In the genomic region with DNA sequence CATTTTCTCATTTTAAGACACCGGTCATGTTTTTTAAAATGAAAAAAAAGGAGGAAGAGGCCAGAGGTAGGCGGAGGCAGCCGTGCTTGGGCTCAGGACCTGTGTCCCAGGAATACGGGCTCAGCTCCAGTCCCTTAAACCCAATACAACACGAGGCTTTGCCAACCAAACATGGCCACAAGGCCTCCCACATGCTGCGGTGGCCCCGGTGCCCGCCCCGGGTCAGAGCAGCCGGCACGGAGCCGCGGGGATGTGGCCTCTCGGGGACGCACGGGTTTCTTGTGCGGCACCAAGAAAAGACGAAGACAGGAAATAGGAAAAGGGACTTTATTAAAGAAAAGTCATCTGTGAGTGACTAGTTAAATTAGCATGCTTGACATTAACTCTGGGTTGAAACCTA, we compare ENCODE assay signal across 2 cellular contexts.
TF ChIP-seq lines count a peak whose summit lies in the region.

No MANE protein-coding gene starts in this region.

TF ChIP-seq in WTC11, 78 proteins besides CTCF, POLR2A, EP300 and RAD21:
- TF ChIP-seq, protein P1, sequence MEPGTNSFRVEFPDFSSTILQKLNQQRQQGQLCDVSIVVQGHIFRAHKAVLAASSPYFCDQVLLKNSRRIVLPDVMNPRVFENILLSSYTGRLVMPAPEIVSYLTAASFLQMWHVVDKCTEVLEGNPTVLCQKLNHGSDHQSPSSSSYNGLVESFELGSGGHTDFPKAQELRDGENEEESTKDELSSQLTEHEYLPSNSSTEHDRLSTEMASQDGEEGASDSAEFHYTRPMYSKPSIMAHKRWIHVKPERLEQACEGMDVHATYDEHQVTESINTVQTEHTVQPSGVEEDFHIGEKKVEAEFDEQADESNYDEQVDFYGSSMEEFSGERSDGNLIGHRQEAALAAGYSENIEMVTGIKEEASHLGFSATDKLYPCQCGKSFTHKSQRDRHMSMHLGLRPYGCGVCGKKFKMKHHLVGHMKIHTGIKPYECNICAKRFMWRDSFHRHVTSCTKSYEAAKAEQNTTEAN (CRISPR knock-in tag; IDR thresholded peaks at IDR 0.05): no peak
- TF ChIP-seq, protein P2, sequence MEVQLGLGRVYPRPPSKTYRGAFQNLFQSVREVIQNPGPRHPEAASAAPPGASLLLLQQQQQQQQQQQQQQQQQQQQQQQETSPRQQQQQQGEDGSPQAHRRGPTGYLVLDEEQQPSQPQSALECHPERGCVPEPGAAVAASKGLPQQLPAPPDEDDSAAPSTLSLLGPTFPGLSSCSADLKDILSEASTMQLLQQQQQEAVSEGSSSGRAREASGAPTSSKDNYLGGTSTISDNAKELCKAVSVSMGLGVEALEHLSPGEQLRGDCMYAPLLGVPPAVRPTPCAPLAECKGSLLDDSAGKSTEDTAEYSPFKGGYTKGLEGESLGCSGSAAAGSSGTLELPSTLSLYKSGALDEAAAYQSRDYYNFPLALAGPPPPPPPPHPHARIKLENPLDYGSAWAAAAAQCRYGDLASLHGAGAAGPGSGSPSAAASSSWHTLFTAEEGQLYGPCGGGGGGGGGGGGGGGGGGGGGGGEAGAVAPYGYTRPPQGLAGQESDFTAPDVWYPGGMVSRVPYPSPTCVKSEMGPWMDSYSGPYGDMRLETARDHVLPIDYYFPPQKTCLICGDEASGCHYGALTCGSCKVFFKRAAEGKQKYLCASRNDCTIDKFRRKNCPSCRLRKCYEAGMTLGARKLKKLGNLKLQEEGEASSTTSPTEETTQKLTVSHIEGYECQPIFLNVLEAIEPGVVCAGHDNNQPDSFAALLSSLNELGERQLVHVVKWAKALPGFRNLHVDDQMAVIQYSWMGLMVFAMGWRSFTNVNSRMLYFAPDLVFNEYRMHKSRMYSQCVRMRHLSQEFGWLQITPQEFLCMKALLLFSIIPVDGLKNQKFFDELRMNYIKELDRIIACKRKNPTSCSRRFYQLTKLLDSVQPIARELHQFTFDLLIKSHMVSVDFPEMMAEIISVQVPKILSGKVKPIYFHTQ (CRISPR knock-in tag; IDR thresholded peaks at IDR 0.05): no peak
- no peak for TF ChIP-seq FOXK1 (CRISPR knock-in tag; IDR thresholded peaks at IDR 0.05)
- no peak for TF ChIP-seq GABPB1 (CRISPR knock-in tag; IDR thresholded peaks at IDR 0.05)
- TF ChIP-seq SOX15 (CRISPR knock-in tag; IDR thresholded peaks at IDR 0.05): no peak
- no peak for TF ChIP-seq SP1 (CRISPR knock-in tag; conservative IDR thresholded peaks at IDR 0.05)
- no peak for TF ChIP-seq ZNF423 (CRISPR knock-in tag; IDR thresholded peaks at IDR 0.05)
- no peak for TF ChIP-seq CREM (CRISPR knock-in tag; IDR thresholded peaks at IDR 0.05)
- no peak for TF ChIP-seq ATF1 (CRISPR knock-in tag; IDR thresholded peaks at IDR 0.05)
- no peak for TF ChIP-seq ZBTB21 (CRISPR knock-in tag; IDR thresholded peaks at IDR 0.05; ENCODE audit: borderline replicate concordance)
- TF ChIP-seq ZNF263 (CRISPR knock-in tag; IDR thresholded peaks at IDR 0.05; ENCODE audit: low read depth): no peak
- TF ChIP-seq, protein P3, sequence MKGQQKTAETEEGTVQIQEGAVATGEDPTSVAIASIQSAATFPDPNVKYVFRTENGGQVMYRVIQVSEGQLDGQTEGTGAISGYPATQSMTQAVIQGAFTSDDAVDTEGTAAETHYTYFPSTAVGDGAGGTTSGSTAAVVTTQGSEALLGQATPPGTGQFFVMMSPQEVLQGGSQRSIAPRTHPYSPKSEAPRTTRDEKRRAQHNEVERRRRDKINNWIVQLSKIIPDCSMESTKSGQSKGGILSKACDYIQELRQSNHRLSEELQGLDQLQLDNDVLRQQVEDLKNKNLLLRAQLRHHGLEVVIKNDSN (CRISPR knock-in tag; IDR thresholded peaks at IDR 0.05): no peak
- TF ChIP-seq, protein P4, sequence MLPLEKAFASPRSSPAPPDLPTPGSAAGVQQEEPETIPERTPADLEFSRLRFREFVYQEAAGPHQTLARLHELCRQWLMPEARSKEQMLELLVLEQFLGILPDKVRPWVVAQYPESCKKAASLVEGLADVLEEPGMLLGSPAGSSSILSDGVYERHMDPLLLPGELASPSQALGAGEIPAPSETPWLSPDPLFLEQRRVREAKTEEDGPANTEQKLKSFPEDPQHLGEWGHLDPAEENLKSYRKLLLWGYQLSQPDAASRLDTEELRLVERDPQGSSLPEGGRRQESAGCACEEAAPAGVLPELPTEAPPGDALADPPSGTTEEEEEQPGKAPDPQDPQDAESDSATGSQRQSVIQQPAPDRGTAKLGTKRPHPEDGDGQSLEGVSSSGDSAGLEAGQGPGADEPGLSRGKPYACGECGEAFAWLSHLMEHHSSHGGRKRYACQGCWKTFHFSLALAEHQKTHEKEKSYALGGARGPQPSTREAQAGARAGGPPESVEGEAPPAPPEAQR (CRISPR knock-in tag; IDR thresholded peaks at IDR 0.05): no peak
- no peak for TF ChIP-seq NFE2L1 (CRISPR knock-in tag; IDR thresholded peaks at IDR 0.05)
- TF ChIP-seq, protein P5, sequence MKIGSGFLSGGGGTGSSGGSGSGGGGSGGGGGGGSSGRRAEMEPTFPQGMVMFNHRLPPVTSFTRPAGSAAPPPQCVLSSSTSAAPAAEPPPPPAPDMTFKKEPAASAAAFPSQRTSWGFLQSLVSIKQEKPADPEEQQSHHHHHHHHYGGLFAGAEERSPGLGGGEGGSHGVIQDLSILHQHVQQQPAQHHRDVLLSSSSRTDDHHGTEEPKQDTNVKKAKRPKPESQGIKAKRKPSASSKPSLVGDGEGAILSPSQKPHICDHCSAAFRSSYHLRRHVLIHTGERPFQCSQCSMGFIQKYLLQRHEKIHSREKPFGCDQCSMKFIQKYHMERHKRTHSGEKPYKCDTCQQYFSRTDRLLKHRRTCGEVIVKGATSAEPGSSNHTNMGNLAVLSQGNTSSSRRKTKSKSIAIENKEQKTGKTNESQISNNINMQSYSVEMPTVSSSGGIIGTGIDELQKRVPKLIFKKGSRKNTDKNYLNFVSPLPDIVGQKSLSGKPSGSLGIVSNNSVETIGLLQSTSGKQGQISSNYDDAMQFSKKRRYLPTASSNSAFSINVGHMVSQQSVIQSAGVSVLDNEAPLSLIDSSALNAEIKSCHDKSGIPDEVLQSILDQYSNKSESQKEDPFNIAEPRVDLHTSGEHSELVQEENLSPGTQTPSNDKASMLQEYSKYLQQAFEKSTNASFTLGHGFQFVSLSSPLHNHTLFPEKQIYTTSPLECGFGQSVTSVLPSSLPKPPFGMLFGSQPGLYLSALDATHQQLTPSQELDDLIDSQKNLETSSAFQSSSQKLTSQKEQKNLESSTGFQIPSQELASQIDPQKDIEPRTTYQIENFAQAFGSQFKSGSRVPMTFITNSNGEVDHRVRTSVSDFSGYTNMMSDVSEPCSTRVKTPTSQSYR (CRISPR knock-in tag; IDR thresholded peaks at IDR 0.05): no peak
TF ChIP-seq in WTC11: peak in this region for 0.

TF ChIP-seq in SK-N-SH, 30 proteins besides CTCF, POLR2A, EP300 and RAD21 (continued from another document):
- TF ChIP-seq, protein P6, sequence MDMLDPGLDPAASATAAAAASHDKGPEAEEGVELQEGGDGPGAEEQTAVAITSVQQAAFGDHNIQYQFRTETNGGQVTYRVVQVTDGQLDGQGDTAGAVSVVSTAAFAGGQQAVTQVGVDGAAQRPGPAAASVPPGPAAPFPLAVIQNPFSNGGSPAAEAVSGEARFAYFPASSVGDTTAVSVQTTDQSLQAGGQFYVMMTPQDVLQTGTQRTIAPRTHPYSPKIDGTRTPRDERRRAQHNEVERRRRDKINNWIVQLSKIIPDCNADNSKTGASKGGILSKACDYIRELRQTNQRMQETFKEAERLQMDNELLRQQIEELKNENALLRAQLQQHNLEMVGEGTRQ (IDR thresholded peaks at IDR 0.05; ENCODE audit: borderline replicate concordance, low read depth, low read length): no peak
- TF ChIP-seq, protein P7, sequence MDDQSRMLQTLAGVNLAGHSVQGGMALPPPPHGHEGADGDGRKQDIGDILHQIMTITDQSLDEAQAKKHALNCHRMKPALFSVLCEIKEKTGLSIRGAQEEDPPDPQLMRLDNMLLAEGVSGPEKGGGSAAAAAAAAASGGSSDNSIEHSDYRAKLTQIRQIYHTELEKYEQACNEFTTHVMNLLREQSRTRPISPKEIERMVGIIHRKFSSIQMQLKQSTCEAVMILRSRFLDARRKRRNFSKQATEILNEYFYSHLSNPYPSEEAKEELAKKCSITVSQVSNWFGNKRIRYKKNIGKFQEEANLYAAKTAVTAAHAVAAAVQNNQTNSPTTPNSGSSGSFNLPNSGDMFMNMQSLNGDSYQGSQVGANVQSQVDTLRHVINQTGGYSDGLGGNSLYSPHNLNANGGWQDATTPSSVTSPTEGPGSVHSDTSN (IDR thresholded peaks at IDR 0.05): no peak
- no peak for TF ChIP-seq SMC3 (IDR thresholded peaks at IDR 0.05; ENCODE audit: low read depth, low read length)
- no peak for TF ChIP-seq GATA2 (CRISPR knock-in tag; IDR thresholded peaks at IDR 0.05)
- TF ChIP-seq, protein P8, sequence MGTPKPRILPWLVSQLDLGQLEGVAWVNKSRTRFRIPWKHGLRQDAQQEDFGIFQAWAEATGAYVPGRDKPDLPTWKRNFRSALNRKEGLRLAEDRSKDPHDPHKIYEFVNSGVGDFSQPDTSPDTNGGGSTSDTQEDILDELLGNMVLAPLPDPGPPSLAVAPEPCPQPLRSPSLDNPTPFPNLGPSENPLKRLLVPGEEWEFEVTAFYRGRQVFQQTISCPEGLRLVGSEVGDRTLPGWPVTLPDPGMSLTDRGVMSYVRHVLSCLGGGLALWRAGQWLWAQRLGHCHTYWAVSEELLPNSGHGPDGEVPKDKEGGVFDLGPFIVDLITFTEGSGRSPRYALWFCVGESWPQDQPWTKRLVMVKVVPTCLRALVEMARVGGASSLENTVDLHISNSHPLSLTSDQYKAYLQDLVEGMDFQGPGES (IDR thresholded peaks at IDR 0.05; ENCODE audit: low read depth, low read length): no peak
